Comparison of ENCODE assay signal across 1 cellular context in the genomic region with DNA sequence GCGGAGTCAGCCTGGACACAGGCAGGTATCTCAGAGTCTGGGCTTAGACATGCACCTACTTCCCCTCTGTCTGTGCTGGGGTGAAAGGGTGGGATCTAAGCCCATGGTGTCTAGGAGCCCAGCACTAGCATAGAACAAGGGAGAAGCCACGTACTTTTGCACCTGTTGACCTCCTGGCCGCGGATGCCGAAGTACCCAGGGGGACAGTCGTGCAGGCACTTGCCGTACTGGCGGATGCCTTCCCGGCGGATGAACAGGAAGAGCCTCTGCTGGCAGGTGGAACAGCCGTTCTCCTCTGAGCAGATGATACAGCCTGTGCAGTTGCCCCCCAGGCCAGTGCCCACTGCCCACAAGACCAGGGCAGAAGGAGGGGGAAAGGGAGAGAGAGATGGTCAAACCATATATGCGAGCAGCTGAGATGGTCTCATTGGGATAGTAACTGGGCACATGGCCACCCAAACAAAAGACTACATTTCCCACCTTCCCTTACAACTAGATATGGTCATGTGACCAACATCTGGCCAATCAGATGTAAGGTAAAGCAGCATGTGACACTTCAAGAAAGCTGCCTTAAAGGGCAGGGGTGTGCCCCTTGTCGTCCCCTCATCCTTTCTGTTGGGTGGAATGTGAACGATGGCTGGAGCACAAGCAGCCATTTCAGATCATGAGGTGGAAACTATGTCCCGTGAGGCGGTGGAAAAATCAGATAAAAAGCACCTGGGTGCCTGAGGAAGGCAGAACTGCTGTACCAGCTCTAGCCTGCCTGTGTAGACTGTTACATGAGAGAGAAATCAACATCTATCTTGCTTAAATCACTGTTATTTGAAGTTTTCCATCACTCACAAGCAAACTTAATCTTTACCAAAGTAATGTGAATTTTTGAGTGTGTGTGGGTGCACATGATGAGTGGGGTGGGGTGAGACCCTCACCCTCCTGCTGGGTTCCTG.
A peak's percentile ranks its signal among the peaks of the same experiment; 100 is the strongest.
TF ChIP-seq lines count a peak whose summit lies in the region.

No MANE protein-coding gene starts in this region.

TF ChIP-seq in endothelial cell of umbilical vein, 7 proteins besides CTCF, POLR2A, EP300 and RAD21 (continued from another document):
- no peak for TF ChIP-seq GATA2 (IDR thresholded peaks at IDR 0.05; ENCODE audit: insufficient read depth, insufficient read length, low read depth, low read length)
- TF ChIP-seq EZH2 (IDR thresholded peaks at IDR 0.05; ENCODE audit: borderline replicate concordance, low read depth, low read length, severe bottlenecking) = no peak
- TF ChIP-seq MYC (IDR thresholded peaks at IDR 0.05; ENCODE audit: low read depth, low read length) = no peak
- TF ChIP-seq, protein P1, sequence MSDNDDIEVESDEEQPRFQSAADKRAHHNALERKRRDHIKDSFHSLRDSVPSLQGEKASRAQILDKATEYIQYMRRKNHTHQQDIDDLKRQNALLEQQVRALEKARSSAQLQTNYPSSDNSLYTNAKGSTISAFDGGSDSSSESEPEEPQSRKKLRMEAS (IDR thresholded peaks at IDR 0.05; ENCODE audit: insufficient read depth, insufficient read length) = peak; percentile 61
- TF ChIP-seq POLR2AphosphoS5 (IDR thresholded peaks at IDR 0.05; ENCODE audit: insufficient read depth, low read depth, low read length) = no peak
